Comparison of ENCODE assay signal across 19 cellular contexts in genomic region chr3:134666466-134666865, GRCh38. TPM values are rescaled to one million over a fixed set of nuclear protein-coding genes. Genes with fewer than 3 reads are reported as not detected.
DNase-seq lines count a peak whose midpoint lies in the region; ATAC-seq and TF ChIP-seq lines count a peak whose summit lies in the region.
"Had no signal": no experiment of that assay in that cellular context is flagged by ENCODE, and none has a peak within 500 bp of the region (broad histone marks: within the 10 kb centered on the region; RNA-seq: fewer than 3 reads in every experiment).

No MANE protein-coding gene starts in this region.

- H3K36me3 ChIP-seq in colonic mucosa, result no peaks in the 10 kb centered on the region
- H3K36me3 ChIP-seq: BE2C, heart right ventricle, Peyer's patch, tibial nerve had no signal

- no peaks in the 10 kb centered on the region for H3K27me3 ChIP-seq in colonic mucosa
- H3K27me3 ChIP-seq: BE2C, heart right ventricle, Peyer's patch, tibial nerve had no signal

- no peaks in the 10 kb centered on the region for H3K36me3 Mint-ChIP-seq in activated T-helper 17 cell treated with anti-CD3 and anti-CD28 coated beads, Interleukin-2, amount 50 U/mL, for 72 hours (ENCODE audit: low read depth)
- no peaks in the 10 kb centered on the region for H3K36me3 Mint-ChIP-seq in effector memory CD8-positive, alpha-beta T cell (ENCODE audit: insufficient read depth)
- H3K36me3 Mint-ChIP-seq: brain had no signal

- ATAC-seq in activated T-helper 17 cell treated with anti-CD3 and anti-CD28 coated beads, Interleukin-2, amount 50 U/mL, for 72 hours (replicated peaks), result peak; percentile 24
- ATAC-seq in GM21381 (IDR thresholded peaks at IDR 0.05; ENCODE audit: unreplicated experiment), result no peak
- no peak for ATAC-seq in effector memory CD8-positive, alpha-beta T cell (replicated peaks)
- ATAC-seq: HepG2 had no signal

- no peak overlapping the region for H3K4me3 Mint-ChIP-seq in activated T-helper 17 cell treated with anti-CD3 and anti-CD28 coated beads, Interleukin-2, amount 50 U/mL, for 72 hours
- H3K4me3 Mint-ChIP-seq in effector memory CD8-positive, alpha-beta T cell, result no peak overlapping the region
- H3K4me3 Mint-ChIP-seq: brain had no signal

- H3K9ac ChIP-seq in colonic mucosa (ENCODE audit: low read depth in 2 of 2, low read length in 2 of 2), result no peak overlapping the region

- peaks cover 17% of the 10 kb centered on the region for H3K27me3 Mint-ChIP-seq in activated T-helper 17 cell treated with anti-CD3 and anti-CD28 coated beads, Interleukin-2, amount 50 U/mL, for 72 hours
- peaks cover 0 to 5% of the 10 kb centered on the region in 2 donors for H3K27me3 Mint-ChIP-seq in effector memory CD8-positive, alpha-beta T cell
- H3K27me3 Mint-ChIP-seq: brain had no signal

- H3K9me3 Mint-ChIP-seq in activated T-helper 17 cell treated with anti-CD3 and anti-CD28 coated beads, Interleukin-2, amount 50 U/mL, for 72 hours, result peaks cover 1% of the 10 kb centered on the region
- peaks cover 0 to 2% of the 10 kb centered on the region in 2 donors for H3K9me3 Mint-ChIP-seq in effector memory CD8-positive, alpha-beta T cell
- H3K9me3 Mint-ChIP-seq: activated T-helper 2 cell treated with anti-CD3 and anti-CD28 coated beads, Interferon-gamma antibody, Interleukin-2, Interleukin-4, amounts not matched to agents 10 μg/mL and 5 μg/mL and 100 μg/mL, durations not matched to agents 14 hours and 24 hours and 36 hours had no signal

- H3K9me3 ChIP-seq in colonic mucosa, result no peaks in the 10 kb centered on the region
- H3K9me3 ChIP-seq: BE2C, Peyer's patch, tibial nerve had no signal

- no peaks in the 10 kb centered on the region for H3K4me1 ChIP-seq in colonic mucosa
- H3K4me1 ChIP-seq: BE2C, Peyer's patch, tibial nerve had no signal

- peaks cover 4% of the 10 kb centered on the region for H3K4me1 Mint-ChIP-seq in activated T-helper 17 cell treated with anti-CD3 and anti-CD28 coated beads, Interleukin-2, amount 50 U/mL, for 72 hours
- H3K4me1 Mint-ChIP-seq in effector memory CD8-positive, alpha-beta T cell (ENCODE audit: low read depth in 2 of 2), result no peaks in the 10 kb centered on the region

- no peak for TF ChIP-seq CTCF in colonic mucosa (IDR thresholded peaks at IDR 0.05)

- no peak overlapping the region for H3K4me3 ChIP-seq in colonic mucosa
- H3K4me3 ChIP-seq: heart right ventricle, Peyer's patch, tibial nerve had no signal

- intact Hi-C loops in colonic mucosa (cut with DNase I), result no loop called here

- no peak overlapping the region for H3K27ac ChIP-seq in colonic mucosa
- H3K27ac ChIP-seq: Peyer's patch, tibial nerve had no signal

- DNase-seq in AG20443 (ENCODE audit: low spot score), result peak; percentile 87
- peak; percentile 90 for DNase-seq in HT1080 (ENCODE audit: low read depth)
- DNase-seq in hepatic stellate cell (ENCODE audit: low spot score), result peak; percentile 63
- no peak for DNase-seq in DMS79 treated with DMSO at 0.1 percent for 48 hours (lab: John Stamatoyannopoulos, UW)
- DNase-seq in colonic mucosa, result no peak
- no peak for DNase-seq in effector memory CD8-positive, alpha-beta T cell
- DNase-seq: BE2C, DND-41, heart right ventricle, left cardiac atrium, NCI-H526 treated with DMSO at 0.1 percent for 48 hours, Peyer's patch, T-helper 9 cell had no signal

- no peak overlapping the region for H3K27ac Mint-ChIP-seq in activated T-helper 17 cell treated with anti-CD3 and anti-CD28 coated beads, Interleukin-2, amount 50 U/mL, for 72 hours
- H3K27ac Mint-ChIP-seq in effector memory CD8-positive, alpha-beta T cell, result no peak overlapping the region
- H3K27ac Mint-ChIP-seq: activated T-helper 2 cell treated with anti-CD3 and anti-CD28 coated beads, Interferon-gamma antibody, Interleukin-2, Interleukin-4, amounts not matched to agents 10 μg/mL and 5 μg/mL and 100 μg/mL, durations not matched to agents 14 hours and 24 hours and 36 hours had no signal

RNA-seq across cellular contexts. Expression of gene KY, which starts 15.6 kb away (rescaled TPM):
- total RNA-seq in HT1080 (2014; rRNA removed; shearing (Covaris generic)), result not detected in 2 replicates
- not detected in 2 replicates for polyA plus RNA-seq in HT1080 (2015; cell fraction: cytosol; rRNA removed)
- polyA plus RNA-seq in HT1080 (2015; cell fraction: nucleus; rRNA removed), result not detected in 2 replicates
- total RNA-seq in activated T-helper 17 cell treated with anti-CD3 and anti-CD28 coated beads, Interleukin-2, amount 50 U/mL, for 72 hours, result not detected
- under 1 TPM; 0.32 to 0.44 TPM for total RNA-seq in colonic mucosa
- total RNA-seq: activated T-helper 2 cell treated with anti-CD3 and anti-CD28 coated beads, Interferon-gamma antibody, Interleukin-2, Interleukin-4, amounts not matched to agents 10 μg/mL and 5 μg/mL and 100 μg/mL, durations not matched to agents 14 hours and 24 hours and 36 hours; HepG2 had no signal
- polyA plus RNA-seq: HepG2 had no signal

Comparison
In these comparisons a context has a peak if more than half of its experiments do, and no peak if none do; other contexts are left out.
1. DNase-seq: peak in AG20443 (single experiment), HT1080 (single experiment) and hepatic stellate cell (single experiment); none in DMS79 treated with DMSO at 0.1 percent for 48 hours (single experiment), colonic mucosa (single experiment) and effector memory CD8-positive, alpha-beta T cell (0 of 3).